25 cellular contexts compared by ENCODE assay signal in genomic region chr6:98067375-98067774, GRCh38.
"Had no signal": no experiment of that assay in that cellular context is flagged by ENCODE, and none has a peak within 500 bp of the region (broad histone marks: within the 10 kb centered on the region; RNA-seq: fewer than 3 reads in every experiment).

No MANE protein-coding gene starts in this region.

- H3K27ac ChIP-seq: brain microvascular endothelial cell, KMS-11 had no signal

- H3K4me1 Mint-ChIP-seq: activated B cell treated with CpG ODN at 0.5 μM for 24 hours; activated CD4-positive, alpha-beta T cell treated with anti-CD3 and anti-CD28 coated beads, Interleukin-2, amount 10 ng/mL, durations not matched to agents 7 days and 5 days; activated naive CD4-positive, alpha-beta T cell treated with anti-CD3 and anti-CD28 coated beads, Interleukin-2, amount 10 ng/mL, durations not matched to agents 7 days and 5 days; activated naive CD8-positive, alpha-beta T cell treated with anti-CD3 and anti-CD28 coated beads for 36 hours; activated T-helper 17 cell treated with anti-CD3 and anti-CD28 coated beads, Interleukin-2, amount 50 U/mL, for 72 hours; T-helper 17 cell had no signal

- DNase-seq: activated B cell treated with CpG ODN at 0.5 μM for 24 hours; activated CD4-positive, alpha-beta memory T cell treated with anti-CD3 and anti-CD28 coated beads for 36 hours; activated CD4-positive, alpha-beta T cell treated with anti-CD3 and anti-CD28 coated beads, Interleukin-2, amount 10 ng/mL, durations not matched to agents 7 days and 5 days; activated CD8-positive, alpha-beta memory T cell treated with anti-CD3 and anti-CD28 coated beads for 24 hours; activated gamma-delta T cell treated with Interleukin-2 at 50 U/mL for 16 hours; activated naive CD4-positive, alpha-beta T cell treated with anti-CD3 and anti-CD28 coated beads, Interleukin-2, amount 10 ng/mL, durations not matched to agents 7 days and 5 days; activated naive CD8-positive, alpha-beta T cell treated with anti-CD3 and anti-CD28 coated beads for 36 hours; activated T-cell treated with anti-CD3 and anti-CD28 coated beads, Interleukin-2, amount 50 U/mL, for 48 hours; brain microvascular endothelial cell; cerebellar nuclear complex; NCI-H1092; NCI-H1694 treated with DMSO at 0.1 percent for 48 hours; NCI-H2029 treated with DMSO at 0.1 percent for 48 hours; NCI-H510A; NCI-H774; NK-92 treated with Interleukin-12 subunit alpha and Interleukin-12 subunit beta, amount 100 ng/mL, for 24 hours; OCI-M1; RPMI8226; SK-N-SH; T-helper 17 cell; T-helper 9 cell had no signal

- H3K9ac ChIP-seq: KMS-11, SK-N-SH had no signal

- H3K4me3 Mint-ChIP-seq: activated B cell treated with CpG ODN at 0.5 μM for 24 hours; activated CD4-positive, alpha-beta memory T cell treated with anti-CD3 and anti-CD28 coated beads for 36 hours; activated CD4-positive, alpha-beta T cell treated with anti-CD3 and anti-CD28 coated beads, Interleukin-2, amount 10 ng/mL, durations not matched to agents 7 days and 5 days; activated naive CD4-positive, alpha-beta T cell treated with anti-CD3 and anti-CD28 coated beads, Interleukin-2, amount 10 ng/mL, durations not matched to agents 7 days and 5 days; activated naive CD8-positive, alpha-beta T cell treated with anti-CD3 and anti-CD28 coated beads for 36 hours; activated T-helper 17 cell treated with anti-CD3 and anti-CD28 coated beads, Interleukin-2, amount 50 U/mL, for 72 hours; T-helper 17 cell had no signal

- H3K36me3 ChIP-seq: brain microvascular endothelial cell had no signal

- H3K9me3 ChIP-seq: SK-N-SH had no signal

- H3K27ac Mint-ChIP-seq: activated B cell treated with CpG ODN at 0.5 μM for 24 hours; activated CD4-positive, alpha-beta memory T cell treated with anti-CD3 and anti-CD28 coated beads for 36 hours; activated CD4-positive, alpha-beta T cell treated with anti-CD3 and anti-CD28 coated beads, Interleukin-2, amount 10 ng/mL, durations not matched to agents 7 days and 5 days; activated naive CD4-positive, alpha-beta T cell treated with anti-CD3 and anti-CD28 coated beads, Interleukin-2, amount 10 ng/mL, durations not matched to agents 7 days and 5 days; activated naive CD8-positive, alpha-beta T cell treated with anti-CD3 and anti-CD28 coated beads for 36 hours; activated T-helper 17 cell treated with anti-CD3 and anti-CD28 coated beads, Interleukin-2, amount 50 U/mL, for 72 hours; T-helper 17 cell had no signal

- H3K36me3 Mint-ChIP-seq: activated CD4-positive, alpha-beta memory T cell treated with anti-CD3 and anti-CD28 coated beads for 36 hours; activated naive CD4-positive, alpha-beta T cell treated with anti-CD3 and anti-CD28 coated beads, Interleukin-2, amount 10 ng/mL, durations not matched to agents 7 days and 5 days; activated naive CD8-positive, alpha-beta T cell treated with anti-CD3 and anti-CD28 coated beads for 36 hours had no signal

- H3K9me3 Mint-ChIP-seq: activated CD4-positive, alpha-beta memory T cell treated with anti-CD3 and anti-CD28 coated beads for 36 hours; activated CD4-positive, alpha-beta T cell treated with anti-CD3 and anti-CD28 coated beads, Interleukin-2, amount 10 ng/mL, durations not matched to agents 7 days and 5 days; activated naive CD4-positive, alpha-beta T cell treated with anti-CD3 and anti-CD28 coated beads, Interleukin-2, amount 10 ng/mL, durations not matched to agents 7 days and 5 days; activated naive CD8-positive, alpha-beta T cell treated with anti-CD3 and anti-CD28 coated beads for 36 hours had no signal

- ATAC-seq: activated T-helper 17 cell treated with anti-CD3 and anti-CD28 coated beads, Interleukin-2, amount 50 U/mL, for 72 hours; Panc1; Right ventricle myocardium inferior; T-helper 17 cell had no signal

- H3K27me3 ChIP-seq: brain microvascular endothelial cell had no signal

- H3K4me2 ChIP-seq: KMS-11, SK-N-SH had no signal
